In the genomic region with DNA sequence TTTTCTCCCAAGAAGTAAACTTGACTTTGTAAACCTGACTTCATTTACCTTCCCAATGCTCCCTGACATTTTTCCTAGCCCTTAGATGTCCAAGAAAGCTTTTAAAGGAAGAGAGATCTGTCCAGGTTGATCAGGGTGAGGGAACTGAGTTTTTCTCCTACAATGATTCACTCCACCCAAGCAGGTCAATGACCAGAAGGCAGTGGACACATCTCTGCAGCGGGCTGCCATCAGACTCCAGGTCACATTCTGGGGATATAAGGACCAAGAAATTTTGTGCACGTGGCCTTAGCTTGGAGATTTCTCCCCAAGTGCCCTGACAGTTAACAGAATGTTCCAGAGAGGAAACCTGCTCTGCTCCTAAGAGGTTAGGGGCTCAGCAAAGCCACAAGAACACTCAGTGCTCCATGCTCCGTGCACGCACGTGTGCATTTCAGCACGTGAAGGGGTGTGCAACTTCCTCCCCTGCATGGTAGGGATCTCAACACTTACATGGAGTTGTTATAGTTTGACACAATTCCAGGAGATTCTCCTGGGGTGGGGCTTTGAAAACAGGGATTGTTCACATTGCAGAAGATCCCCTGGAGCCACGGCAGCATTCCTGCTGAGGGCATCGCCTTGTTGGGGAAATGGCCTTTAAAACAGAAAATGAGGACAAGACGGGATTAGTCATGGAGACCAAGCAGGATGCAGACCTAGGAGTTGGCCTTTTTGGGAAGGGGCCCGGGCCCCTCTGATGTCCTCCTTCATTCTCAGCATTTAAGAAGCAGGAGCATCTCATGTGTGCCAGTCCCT, we compare ENCODE assay signal across 19 cellular contexts.
"Had no signal": no experiment of that assay in that cellular context is flagged by ENCODE, and none has a peak within 500 bp of the region (broad histone marks: within the 10 kb centered on the region; RNA-seq: fewer than 3 reads in every experiment).

No MANE protein-coding gene starts in this region.

- ATAC-seq: effector memory CD8-positive, alpha-beta T cell; gastrocnemius medialis; natural killer cell; right cardiac atrium; stimulated activated naive CD8-positive, alpha-beta T cell treated with anti-CD3 and anti-CD28 coated beads, Interleukin-15, Interleukin-2, amounts not matched to agents 100 U/mL and 50 U/mL, for 24 hours had no signal

- H3K4me2 ChIP-seq: smooth muscle cell had no signal

- H3K9me3 ChIP-seq: breast epithelium, gastrocnemius medialis, left ventricle myocardium inferior, prostate gland, upper lobe of left lung had no signal

- H3K27me3 ChIP-seq: breast epithelium, gastrocnemius medialis, upper lobe of left lung had no signal

- H3K27ac ChIP-seq: breast epithelium, epithelial cell of prostate, gastrocnemius medialis, left ventricle myocardium inferior, prostate gland, upper lobe of left lung had no signal

- DNase-seq: activated CD4-positive, CD25-positive, alpha-beta regulatory T cell treated with anti-CD3 and anti-CD28 coated beads, Interleukin-2, amount 50 U/mL, for 72 hours; activated naive CD4-positive, alpha-beta T cell; activated T-cell treated with anti-CD3 and anti-CD28 coated beads for 4 hours; aorta; dermis blood vessel endothelial cell; effector memory CD8-positive, alpha-beta T cell; gastrocnemius medialis; left ventricle myocardium inferior; mesenchymal stem cell; natural killer cell; right cardiac atrium; stimulated activated naive CD8-positive, alpha-beta T cell treated with anti-CD3 and anti-CD28 coated beads, Interleukin-15, Interleukin-2, amounts not matched to agents 100 U/mL and 50 U/mL, for 24 hours; T-helper 1 cell; T1000; upper lobe of left lung had no signal

- H3K4me1 ChIP-seq: breast epithelium, gastrocnemius medialis, prostate gland, upper lobe of left lung had no signal

- H3K4me3 ChIP-seq: breast epithelium, gastrocnemius medialis, left ventricle myocardium inferior, prostate gland, smooth muscle cell, upper lobe of left lung had no signal

- H3K36me3 ChIP-seq: breast epithelium, gastrocnemius medialis, left ventricle myocardium inferior, prostate gland, upper lobe of left lung had no signal
